8 cellular contexts compared by ENCODE assay signal in the genomic region with DNA sequence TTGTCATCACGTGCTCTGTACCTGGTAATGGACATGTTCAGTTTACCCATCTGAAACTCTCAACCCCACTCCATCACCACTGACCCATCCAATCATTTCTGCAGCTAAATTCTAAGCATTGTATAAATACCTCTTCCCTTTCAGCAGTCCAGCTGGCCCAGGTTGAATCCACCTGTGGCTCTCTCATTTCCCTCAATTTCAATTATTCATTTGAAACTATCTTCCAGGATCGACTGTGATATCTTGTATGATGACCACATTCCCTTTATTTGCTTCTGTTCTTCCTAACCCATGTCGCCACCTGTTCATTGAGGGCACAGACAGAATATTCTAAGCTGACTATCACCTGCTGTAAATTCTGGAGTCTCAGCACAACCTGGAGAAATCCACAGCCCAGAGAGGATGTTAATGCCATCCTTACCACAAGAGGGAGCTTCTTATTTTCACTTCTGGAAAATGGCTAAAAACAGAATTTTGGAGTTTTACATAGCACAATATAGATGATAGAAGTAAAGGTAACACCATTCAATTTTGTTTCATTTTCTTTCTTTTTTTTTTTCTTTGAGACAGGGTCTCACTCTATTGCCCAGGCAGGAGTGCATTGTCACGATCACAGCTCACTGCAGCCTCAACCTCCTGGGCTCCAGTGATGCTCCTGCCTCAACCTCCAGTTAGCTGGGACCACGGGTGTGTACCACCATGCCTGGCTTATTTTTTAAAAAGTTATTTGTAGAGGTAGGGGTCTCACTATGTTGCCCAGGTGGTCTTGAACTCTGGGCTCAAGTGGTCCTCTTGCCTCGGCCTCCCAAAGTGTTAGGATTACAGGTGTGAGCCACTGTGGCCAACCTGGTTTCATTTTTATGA. TPM values are rescaled to one million over a fixed set of nuclear protein-coding genes. Genes with fewer than 3 reads are reported as not detected.
DNase-seq lines count a peak whose midpoint lies in the region; ATAC-seq, FAIRE-seq and TF ChIP-seq lines count a peak whose summit lies in the region.

No MANE protein-coding gene starts in this region.

- TF ChIP-seq CTCF in NB4 (IDR thresholded peaks at IDR 0.05; ENCODE audit: low read depth, low read length), result peak; percentile 66
- TF ChIP-seq CTCF in ascending aorta (IDR thresholded peaks at IDR 0.05), result peak; percentile 16 to 61 (median 56)
- TF ChIP-seq CTCF in HepG2 (CRISPR knock-in tag; IDR thresholded peaks at IDR 0.05), result peak; percentile 68

- 36% methylated on average over 6 of the region's 6 CpGs for WGBS in HepG2 (ENCODE audit: low lambda C conversion rate)

- H2AFZ ChIP-seq in HepG2 (ENCODE audit: low read length), result no peak overlapping the region

- H3K4me1 ChIP-seq in ascending aorta (peaks cover 0 to under 1% of the 10 kb centered on the region in 2 donors), HepG2 (ENCODE audit: insufficient read depth, low read length) (peaks cover 39% of the 10 kb centered on the region)

- no peaks in the 10 kb centered on the region for H4K20me1 ChIP-seq in HepG2 (ENCODE audit: insufficient read depth, low read length)

- no peak overlapping the region for H3K9ac ChIP-seq in HepG2 (ENCODE audit: insufficient read depth, low read depth, low read length)

- TF ChIP-seq POLR2A in NB4 (IDR thresholded peaks at IDR 0.05; ENCODE audit: extremely low read depth, insufficient read length) (no peak), HepG2 (IDR thresholded peaks at IDR 0.05; ENCODE audit: insufficient read depth in 1 of 2, low read depth in 2 of 2, low read length in 2 of 2) (no peak)

- no peak for TF ChIP-seq RAD21 in HepG2 (CRISPR knock-in tag; IDR thresholded peaks at IDR 0.05)

- peak; percentile 65 for ATAC-seq in HepG2

- no TSS peak for BruUV-seq in HepG2 (replicated peaks; lab: Mats Ljungman, UMichigan)

- intact Hi-C loops in ascending aorta (cut with DNase I) (no loop called here), HepG2 (cut with micrococcal nuclease; ENCODE audit: unreplicated experiment) (loop anchor here (5.0 kb wide), 1 partner anchor 37 kb away; a partner anchor contains a TSS)

- H3K36me3 ChIP-seq in ascending aorta, result no peaks in the 10 kb centered on the region
- H3K36me3 ChIP-seq in HepG2 (replicated peaks in 1 of 2; ENCODE audit: control insufficient read depth in 1 of 2, insufficient read depth in 2 of 2, low read length in 2 of 2), result no peaks in the 10 kb centered on the region

- DNase-seq in SIG-M5 treated with dmso at 0.1 percent for 504 hours (lab: John Stamatoyannopoulos, UW; ENCODE audit: unreplicated experiment), result peak; percentile 3
- DNase-seq in SIG-M5 (lab: John Stamatoyannopoulos, UW), result no peak
- peak; percentile 47 for DNase-seq in NB4 (ENCODE audit: low read depth)
- no peak for DNase-seq in ascending aorta (ENCODE audit: low spot score in 2 of 2)
- peak; percentile 33 for DNase-seq in HepG2 (ENCODE audit: low spot score)
- no peak for DNase-seq in DMS114 treated with DMSO at 0.1 percent for 48 hours (lab: John Stamatoyannopoulos, UW; ENCODE audit: unreplicated experiment)
- no peak for DNase-seq in GF-D8 (lab: John Stamatoyannopoulos, UW)
- DNase-seq in amygdala (lab: John Stamatoyannopoulos, UW), result no peak

- H3K4me3 ChIP-seq in NB4 (ENCODE audit: low read depth, low read length), result no peak overlapping the region
- H3K4me3 ChIP-seq in ascending aorta, result no peak overlapping the region
- H3K4me3 ChIP-seq in HepG2 (replicated peaks in 1 of 3; ENCODE audit: insufficient read depth in 1 of 3, low read depth in 2 of 3, low read length in 3 of 3), result no peak overlapping the region

- peak overlapping the region; percentile 39 for H3K4me2 ChIP-seq in HepG2 (ENCODE audit: low read depth, low read length)

- CTCF ChIA-PET in HepG2 (lab: Yijun Ruan, JAX; ENCODE audit: low intra/inter-chr PET ratio, low total read pairs), result interaction anchor here (1.3 kb wide), 1 partner anchor 85 kb away, joined by 5 read pairs; no protein-coding TSS in a partner anchor

- in situ Hi-C loops in HepG2 (cut with HindIII; ENCODE audit: extremely low pct_ligation_motif_present, low pct_unique_long_range_greater_than_20kb), result no loop called here

- H3K79me2 ChIP-seq in HepG2 (ENCODE audit: insufficient read depth, low read length), result no peaks in the 10 kb centered on the region

- H3K27ac ChIP-seq in ascending aorta (no peak overlapping the region), HepG2 (ENCODE audit: extremely low read length, insufficient read depth, low read length) (no peak overlapping the region)

- peak; percentile 83 for FAIRE-seq in HepG2 (lab: Jason Lieb, UNC)

- H3K27me3 ChIP-seq in ascending aorta (no peaks in the 10 kb centered on the region), HepG2 (ENCODE audit: control insufficient read depth in 1 of 2, insufficient read depth in 2 of 2, low read length in 2 of 2) (peaks cover 0 to 3% of the 10 kb centered on the region in 2 experiments; a peak in 1 of 5 replicates)

- no peak for TF ChIP-seq EP300 in HepG2 (IDR thresholded peaks at IDR 0.05; ENCODE audit: low read depth in 2 of 2, low read length in 2 of 2)
- no peak for TF ChIP-seq EP300 in HepG2 (CRISPR knock-in tag; IDR thresholded peaks at IDR 0.05; ENCODE audit: borderline replicate concordance)

- POLR2A ChIA-PET in HepG2 (lab: Yijun Ruan, JAX), result interaction anchor here (1.5 kb wide), 1 partner anchor 40 kb away, joined by 3 read pairs; no protein-coding TSS in a partner anchor

- H3K9me3 ChIP-seq in ascending aorta, result no peaks in the 10 kb centered on the region
- no peaks in the 10 kb centered on the region for H3K9me3 ChIP-seq in HepG2 (ENCODE audit: low read length)

TF ChIP-seq in HepG2, 621 proteins besides CTCF, POLR2A, EP300 and RAD21:
- TF ChIP-seq ZNF614 (CRISPR knock-in tag; IDR thresholded peaks at IDR 0.05; ENCODE audit: borderline replicate concordance), result peak; percentile 37; the same call in 1 of the 2 replicates
- TF ChIP-seq ZSCAN9 (CRISPR knock-in tag; IDR thresholded peaks at IDR 0.05; ENCODE audit: borderline replicate concordance), result 0 out of 2 replicates have a peak, but pooled peaks have one; percentile 28
- 0 out of 2 replicates have a peak, but pooled peaks have one; percentile 30 for TF ChIP-seq ZNF230 (CRISPR knock-in tag; IDR thresholded peaks at IDR 0.05)
- TF ChIP-seq RCOR2 (CRISPR knock-in tag; IDR thresholded peaks at IDR 0.05), result no peak
- peak; percentile 60 for TF ChIP-seq SMC3 (IDR thresholded peaks at IDR 0.05; ENCODE audit: low read length)
- TF ChIP-seq STAG1 (CRISPR knock-in tag; IDR thresholded peaks at IDR 0.05), result peak; percentile 52
- TF ChIP-seq KLF16 (CRISPR knock-in tag; IDR thresholded peaks at IDR 0.05), result 0 out of 4 replicates have a peak, but pooled peaks of 1 of the 2 experiments have one; percentile 24
- TF ChIP-seq FOSL1 (CRISPR knock-in tag; IDR thresholded peaks at IDR 0.05; ENCODE audit: borderline replicate concordance), result no peak

RNA-seq across cellular contexts. Expression of a gene that starts 38.6 kb away (rescaled TPM):
- total RNA-seq in ascending aorta (5.2 TPM), HepG2 (2016; rRNA removed; fragmentation: Illumina TruSeq; extraction: Trizol) (11.7 and 18.2 TPM in 2 replicates)
- 10.8 and 14.7 TPM in 2 replicates for total RNA-seq in HepG2 (2016; cell fraction: cytosol; rRNA removed; fragmentation: Illumina TruSeq; extraction: Trizol; ENCODE audit: low read depth)
- 12.1 and 19.3 TPM in 2 replicates for total RNA-seq in HepG2 (2016; cell fraction: insoluble cytoplasmic fraction; rRNA removed; fragmentation: Illumina TruSeq; extraction: Trizol)
- 9.2 and 10.6 TPM in 2 replicates for total RNA-seq in HepG2 (2016; cell fraction: membrane; rRNA removed; fragmentation: Illumina TruSeq; extraction: Trizol)
- 7.5 and 8.8 TPM in 2 replicates for total RNA-seq in HepG2 (2016; cell fraction: nucleus; rRNA removed; fragmentation: Illumina TruSeq; extraction: Trizol)
- polyA plus RNA-seq in HepG2 (2011; rRNA removed), result 5.1 and 5.7 TPM in 2 replicates
- polyA plus RNA-seq in HepG2 (2011; cell fraction: cytosol; rRNA removed), result 2.2 and 3.4 TPM in 2 replicates
- polyA plus RNA-seq in HepG2 (2011; cell fraction: nucleus; rRNA removed), result 3.5 and 5.2 TPM in 2 replicates
- polyA plus RNA-seq in HepG2 (2012), result 5.8 and 6.8 TPM in 2 replicates
- 0.63 and 0.85 TPM in 2 replicates for polyA plus RNA-seq in HepG2 (2016; cell fraction: cytosol; fragmentation: Illumina TruSeq; extraction: Trizol; ENCODE audit: low read depth)
- polyA plus RNA-seq in HepG2 (2016; cell fraction: insoluble cytoplasmic fraction; fragmentation: Illumina TruSeq; extraction: Trizol; ENCODE audit: low read depth), result 10.0 and 12.3 TPM in 2 replicates
- 1.5 and 2.1 TPM in 2 replicates for polyA plus RNA-seq in HepG2 (2016; cell fraction: membrane; fragmentation: Illumina TruSeq; extraction: Trizol; ENCODE audit: low read depth)
- 13.7 and 14.1 TPM in 2 replicates for polyA plus RNA-seq in HepG2 (2016; cell fraction: nucleus; fragmentation: Illumina TruSeq; extraction: Trizol; ENCODE audit: insufficient read depth, low read depth)
- 1.8 and 1.9 TPM in 2 replicates for polyA minus RNA-seq in HepG2 (2011; rRNA and poly(A)+ RNA removed; ENCODE audit: low replicate concordance)
- polyA minus RNA-seq in HepG2 (2011; cell fraction: cytosol; rRNA and poly(A)+ RNA removed), result 7.1 and 8.7 TPM in 2 replicates
- polyA minus RNA-seq in HepG2 (2011; cell fraction: nucleus; rRNA and poly(A)+ RNA removed), result 6.4 and 9.1 TPM in 2 replicates

Comparison
In these comparisons a context has a peak if more than half of its experiments do, and no peak if none do; other contexts are left out.
1. DNase-seq: peak in SIG-M5 treated with dmso at 0.1 percent for 504 hours (single experiment), NB4 (single experiment) and HepG2 (single experiment); none in SIG-M5 (single experiment), ascending aorta (0 of 2), DMS114 treated with DMSO at 0.1 percent for 48 hours (single experiment), GF-D8 (single experiment) and amygdala (0 of 56).
2. Peak in every context shown above with its lines, with median percentiles within 50 percentile points of each other: CTCF ChIP-seq.